ENCODE assay signal across 1 cellular context in genomic region chr12:60279224-60279623, GRCh38.
TF ChIP-seq lines count a peak whose summit lies in the region.

No MANE protein-coding gene starts in this region.

TF ChIP-seq in SK-N-SH treated with all-trans-retinoic acid at 6 μM for 48 hours, 23 proteins besides CTCF, POLR2A, EP300 and RAD21 (continued from another document):
- TF ChIP-seq, protein P1, sequence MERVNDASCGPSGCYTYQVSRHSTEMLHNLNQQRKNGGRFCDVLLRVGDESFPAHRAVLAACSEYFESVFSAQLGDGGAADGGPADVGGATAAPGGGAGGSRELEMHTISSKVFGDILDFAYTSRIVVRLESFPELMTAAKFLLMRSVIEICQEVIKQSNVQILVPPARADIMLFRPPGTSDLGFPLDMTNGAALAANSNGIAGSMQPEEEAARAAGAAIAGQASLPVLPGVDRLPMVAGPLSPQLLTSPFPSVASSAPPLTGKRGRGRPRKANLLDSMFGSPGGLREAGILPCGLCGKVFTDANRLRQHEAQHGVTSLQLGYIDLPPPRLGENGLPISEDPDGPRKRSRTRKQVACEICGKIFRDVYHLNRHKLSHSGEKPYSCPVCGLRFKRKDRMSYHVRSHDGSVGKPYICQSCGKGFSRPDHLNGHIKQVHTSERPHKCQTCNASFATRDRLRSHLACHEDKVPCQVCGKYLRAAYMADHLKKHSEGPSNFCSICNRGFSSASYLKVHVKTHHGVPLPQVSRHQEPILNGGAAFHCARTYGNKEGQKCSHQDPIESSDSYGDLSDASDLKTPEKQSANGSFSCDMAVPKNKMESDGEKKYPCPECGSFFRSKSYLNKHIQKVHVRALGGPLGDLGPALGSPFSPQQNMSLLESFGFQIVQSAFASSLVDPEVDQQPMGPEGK (CRISPR knock-in tag; IDR thresholded peaks at IDR 0.05; ENCODE audit: borderline replicate concordance) = no peak
- TF ChIP-seq TOX (CRISPR knock-in tag; IDR thresholded peaks at IDR 0.05; ENCODE audit: borderline replicate concordance) (no peak), ZNF8 (CRISPR knock-in tag; IDR thresholded peaks at IDR 0.05) (no peak)
TF ChIP-seq in SK-N-SH treated with all-trans-retinoic acid at 6 μM for 48 hours: peak in this region for 0.
